In the genomic region with DNA sequence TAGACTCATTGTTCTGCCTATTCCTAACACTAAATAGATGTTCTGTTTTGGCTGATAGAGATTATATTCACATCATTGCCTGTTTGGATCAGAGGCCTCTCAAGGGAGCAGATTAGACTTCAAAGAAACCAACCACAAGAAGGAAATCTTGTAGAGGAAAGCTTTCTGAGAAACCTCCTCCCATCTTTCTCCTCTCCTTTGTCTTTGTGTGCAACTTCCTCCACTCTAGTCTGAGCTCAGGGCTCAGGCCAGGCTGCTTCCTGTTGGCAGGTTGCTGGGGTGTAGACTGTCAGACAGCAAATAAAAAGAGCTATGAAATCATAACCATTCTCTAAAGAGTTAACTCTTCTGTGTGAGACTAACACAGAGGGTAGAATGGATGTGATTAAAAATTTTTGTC, we compare ENCODE assay signal across 14 cellular contexts.
A peak's percentile ranks its signal among the peaks of the same experiment; 100 is the strongest.
DNase-seq lines count a peak whose midpoint lies in the region; ATAC-seq and TF ChIP-seq lines count a peak whose summit lies in the region.
"Had no signal": no experiment of that assay in that cellular context is flagged by ENCODE, and none has a peak within 500 bp of the region (broad histone marks: within the 10 kb centered on the region; RNA-seq: fewer than 3 reads in every experiment).

No MANE protein-coding gene starts in this region.

- no peaks in the 10 kb centered on the region for H3K79me2 ChIP-seq in DND-41 (ENCODE audit: insufficient read depth, low read length)

- H3K4me1 Mint-ChIP-seq in naive thymus-derived CD4-positive, alpha-beta T cell = peaks cover 23 to 78% (median 67%) of the 10 kb centered on the region in 7 donors
- no peaks in the 10 kb centered on the region for H3K4me1 Mint-ChIP-seq in Caco-2 (ENCODE audit: low read depth, unreplicated experiment)

- H3K27ac Mint-ChIP-seq in naive thymus-derived CD4-positive, alpha-beta T cell = peak overlapping the region; percentile 77 to 98 (median 91)
- H3K27ac Mint-ChIP-seq in Caco-2 (ENCODE audit: unreplicated experiment) = no peak overlapping the region

- intact Hi-C loops in naive thymus-derived CD4-positive, alpha-beta T cell (cut with micrococcal nuclease) = loop anchor here in 1 of 2 donors (2.0 to 5.0 kb wide), 3 partner anchors 32 to 202 kb away; partner anchors contain the start of gene TGFA
- intact Hi-C loops in Caco-2 (cut with micrococcal nuclease; ENCODE audit: unreplicated experiment) = no loop called here

- ATAC-seq in DND-41 (ENCODE audit: insufficient read depth, low read depth) = peak; percentile 99
- ATAC-seq in naive thymus-derived CD4-positive, alpha-beta T cell = peak; percentile 90
- ATAC-seq: left lung had no signal

- H3K36me3 Mint-ChIP-seq in naive thymus-derived CD4-positive, alpha-beta T cell = peaks cover 0 to 9% (median 0%) of the 10 kb centered on the region in 5 donors
- no peaks in the 10 kb centered on the region for H3K36me3 Mint-ChIP-seq in Caco-2 (ENCODE audit: insufficient read depth, unreplicated experiment)

- H3K9me3 ChIP-seq in DND-41 (ENCODE audit: insufficient read depth, low read length, severe bottlenecking) (no peaks in the 10 kb centered on the region), Caco-2 (no peaks in the 10 kb centered on the region)
- no peaks in the 10 kb centered on the region for H3K9me3 ChIP-seq in naive thymus-derived CD4-positive, alpha-beta T cell (ENCODE audit: control insufficient read depth in 2 of 3, low read length in 3 of 3)
- H3K9me3 ChIP-seq: left lung had no signal

- POLR2A ChIA-PET in naive thymus-derived CD4-positive, alpha-beta T cell (lab: Charles Lee) = interaction anchor here (0.9 to 1.1 kb wide), 2 partner anchors 21 to 30 kb away, joined by 3 to 4 read pairs; no protein-coding TSS in a partner anchor
- POLR2A ChIA-PET in Caco-2 (lab: Charles Lee) = no interaction called here

- H3K4me3 Mint-ChIP-seq in naive thymus-derived CD4-positive, alpha-beta T cell = peak overlapping the region; percentile 27 to 83 (median 76)
- no peak overlapping the region for H3K4me3 Mint-ChIP-seq in Caco-2 (ENCODE audit: unreplicated experiment)

- peaks cover 24% of the 10 kb centered on the region for H3K4me1 ChIP-seq in DND-41 (ENCODE audit: insufficient read depth, low read length)
- peaks cover 11 to 54% of the 10 kb centered on the region in 2 donors for H3K4me1 ChIP-seq in naive thymus-derived CD4-positive, alpha-beta T cell (ENCODE audit: control insufficient read depth in 2 of 2, insufficient read depth in 2 of 2, low read length in 2 of 2)
- H3K4me1 ChIP-seq in Caco-2 = no peaks in the 10 kb centered on the region
- H3K4me1 ChIP-seq: left lung had no signal

- H3K27ac ChIP-seq in DND-41 (ENCODE audit: low read length) = peak overlapping the region; percentile 69
- peak overlapping the region; percentile 39 for H3K27ac ChIP-seq in naive thymus-derived CD4-positive, alpha-beta T cell (ENCODE audit: low read depth, low read length)
- H3K27ac ChIP-seq: left lung, RWPE1 had no signal

- H3K36me3 ChIP-seq in DND-41 (ENCODE audit: insufficient read depth, low read length) (no peaks in the 10 kb centered on the region), Caco-2 (ENCODE audit: control insufficient read depth, insufficient read depth, low read length) (no peaks in the 10 kb centered on the region)
- no peaks in the 10 kb centered on the region for H3K36me3 ChIP-seq in naive thymus-derived CD4-positive, alpha-beta T cell (ENCODE audit: control insufficient read depth in 2 of 3, insufficient read depth in 3 of 3, low read length in 3 of 3)
- H3K36me3 ChIP-seq: left lung had no signal

- TF ChIP-seq CTCF in DND-41 (IDR thresholded peaks at IDR 0.05; ENCODE audit: borderline replicate concordance, extremely low read depth, low read length, poor library complexity, severe bottlenecking) (no peak), Caco-2 (IDR thresholded peaks at IDR 0.05; ENCODE audit: insufficient read depth in 1 of 2, low read depth in 1 of 2, low read length in 1 of 2, severe bottlenecking in 1 of 2, unreplicated experiment in 1 of 2) (no peak)

- CTCF ChIA-PET in naive thymus-derived CD4-positive, alpha-beta T cell (lab: Charles Lee) = interaction anchor here (0.6 to 0.8 kb wide), 2 partner anchors 138 to 206 kb away, joined by 3 to 5 read pairs; no protein-coding TSS in a partner anchor
- CTCF ChIA-PET in Caco-2 (lab: Charles Lee) = no interaction called here

- H3K27me3 Mint-ChIP-seq in naive thymus-derived CD4-positive, alpha-beta T cell = peaks cover 0 to 13% (median 0%) of the 10 kb centered on the region in 5 donors
- H3K27me3 Mint-ChIP-seq in Caco-2 (ENCODE audit: insufficient read depth, unreplicated experiment) = peaks cover 8% of the 10 kb centered on the region

- H3K9me3 Mint-ChIP-seq in naive thymus-derived CD4-positive, alpha-beta T cell = no peaks in the 10 kb centered on the region
- no peaks in the 10 kb centered on the region for H3K9me3 Mint-ChIP-seq in Caco-2 (ENCODE audit: unreplicated experiment)

- peak; percentile 86 for DNase-seq in DND-41
- peak; percentile 23 for DNase-seq in SKM-1 (lab: John Stamatoyannopoulos, UW; ENCODE audit: unreplicated experiment)
- peak; percentile 3 for DNase-seq in activated T-helper 1 cell treated with Interleukin-2 at 50 U/mL for 16 hours (ENCODE audit: low read depth)
- DNase-seq in naive thymus-derived CD4-positive, alpha-beta T cell = peak in 7 of 9 donors; percentile 54 to 79 (median 74)
- DNase-seq in NCI-H128 (lab: John Stamatoyannopoulos, UW; ENCODE audit: unreplicated experiment) = no peak
- DNase-seq in Caco-2 = no peak
- DNase-seq in 8988T = no peak
- DNase-seq in NCI-H1436 (lab: John Stamatoyannopoulos, UW) = no peak
- DNase-seq: amygdala, left lung, NCI-H1048, NCI-H510A treated with DMSO at 0.1 percent for 48 hours, nucleus accumbens had no signal

- no TSS peak for BruUV-seq in Caco-2 (replicated peaks; lab: Mats Ljungman, UMichigan)

- H2AFZ ChIP-seq in DND-41 (ENCODE audit: low read depth, low read length) = peak overlapping the region; percentile 9; the same call in 1 of the 2 replicates

- H3K4me2 ChIP-seq in DND-41 (ENCODE audit: insufficient read depth, low read length) = peak overlapping the region; percentile 48

- no peaks in the 10 kb centered on the region for H3K27me3 ChIP-seq in DND-41 (ENCODE audit: insufficient read depth, low read length, poor library complexity)
- no peaks in the 10 kb centered on the region for H3K27me3 ChIP-seq in naive thymus-derived CD4-positive, alpha-beta T cell (ENCODE audit: control insufficient read depth in 2 of 2, insufficient read depth in 2 of 2, low read length in 2 of 2)
- no peaks in the 10 kb centered on the region for H3K27me3 ChIP-seq in Caco-2 (replicated peaks; ENCODE audit: control insufficient read depth, insufficient read depth, low read length)
- H3K27me3 ChIP-seq: left lung had no signal

- no peak overlapping the region for H3K9ac ChIP-seq in DND-41 (ENCODE audit: low read depth, low read length)

- H4K20me1 ChIP-seq in DND-41 (ENCODE audit: insufficient read depth, low read length) = no peaks in the 10 kb centered on the region

- H3K4me3 ChIP-seq in DND-41 (ENCODE audit: low read depth in 1 of 2, low read length in 2 of 2) = no peak overlapping the region
- peak overlapping the region; percentile 29 for H3K4me3 ChIP-seq in naive thymus-derived CD4-positive, alpha-beta T cell (ENCODE audit: low read length)
- H3K4me3 ChIP-seq in Caco-2 (ENCODE audit: low read depth, low read length) = no peak overlapping the region
- H3K4me3 ChIP-seq: left lung had no signal

Comparison
In these comparisons a context has a peak if more than half of its experiments do, and no peak if none do; other contexts are left out.
1. DNase-seq: peak in DND-41 (single experiment), SKM-1 (single experiment), activated T-helper 1 cell treated with Interleukin-2 at 50 U/mL for 16 hours (single experiment) and naive thymus-derived CD4-positive, alpha-beta T cell (7 of 9); none in NCI-H128 (single experiment), Caco-2 (0 of 2), 8988T (single experiment) and NCI-H1436 (single experiment).